In the genomic region with DNA sequence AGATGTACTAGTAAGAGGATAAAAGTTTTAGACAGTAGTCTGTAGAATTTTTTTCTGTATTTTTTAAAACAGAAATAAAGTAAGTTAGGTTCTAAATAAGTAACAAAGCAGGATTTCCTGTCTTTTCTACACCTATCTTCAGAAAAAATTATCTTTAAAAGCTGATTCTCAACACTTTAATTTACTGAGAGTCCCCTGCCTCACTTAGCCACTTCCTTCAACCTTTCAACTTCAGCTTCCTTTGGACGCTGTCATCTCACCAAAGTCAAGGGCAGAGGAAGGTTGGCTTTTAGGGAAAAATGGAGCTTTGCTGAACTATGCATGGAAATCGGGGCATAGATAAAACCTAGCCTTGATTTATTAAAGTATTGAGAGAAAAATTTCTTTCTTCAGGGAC, we compare ENCODE assay signal across 9 cellular contexts. TPM values are rescaled to one million over a fixed set of nuclear protein-coding genes. Genes with fewer than 3 reads are reported as not detected.
DNase-seq lines count a peak whose midpoint lies in the region; ATAC-seq and TF ChIP-seq lines count a peak whose summit lies in the region.
"Had no signal": no experiment of that assay in that cellular context is flagged by ENCODE, and none has a peak within 500 bp of the region (broad histone marks: within the 10 kb centered on the region; RNA-seq: fewer than 3 reads in every experiment).

No MANE protein-coding gene starts in this region.

- H3K27ac ChIP-seq in heart left ventricle (peak overlapping the region; percentile 19 to 83 (median 70)), left lung (peak overlapping the region; percentile 54 to 65), transverse colon (peak overlapping the region in 3 of 4 donors; percentile 28 to 59 (median 37))
- H3K27ac ChIP-seq: BLaER1 had no signal

- peaks cover 0 to 32% (median 13%) of the 10 kb centered on the region in 12 donors for H3K4me1 ChIP-seq in heart left ventricle
- peaks cover 0 to 12% of the 10 kb centered on the region in 2 donors for H3K4me1 ChIP-seq in left lung
- H3K4me1 ChIP-seq in transverse colon, result peaks cover 0 to 20% (median 0%) of the 10 kb centered on the region in 4 donors

- intact Hi-C loops in heart left ventricle (cut with DNase I) (loop anchor here in 3 of 10 donors (5.0 kb wide), 2 partner anchors 70 to 100 kb away; partner anchors contain the start of gene LIMA1 (in 1 of the 3)), left ventricle myocardium superior (cut with micrococcal nuclease) (no loop called here), left lung (cut with DNase I) (no loop called here), transverse colon (cut with DNase I; ENCODE audit: low total_unique reads) (no loop called here)

- peak overlapping the region; percentile 84 to 89 for H3K27ac Mint-ChIP-seq in activated naive CD4-positive, alpha-beta T cell treated with anti-CD3 and anti-CD28 coated beads, Interleukin-2, amount 50 U/mL, for 72 hours

- no peak for TF ChIP-seq CTCF in heart left ventricle (IDR thresholded peaks at IDR 0.05)
- TF ChIP-seq CTCF in left lung (IDR thresholded peaks at IDR 0.05), result no peak
- TF ChIP-seq CTCF in transverse colon (IDR thresholded peaks at IDR 0.05), result no peak

- H3K27me3 ChIP-seq in heart left ventricle (no peaks in the 10 kb centered on the region), left lung (no peaks in the 10 kb centered on the region), transverse colon (no peaks in the 10 kb centered on the region)
- H3K27me3 ChIP-seq: BLaER1 had no signal

- H3K9me3 ChIP-seq in heart left ventricle (no peaks in the 10 kb centered on the region), left lung (no peaks in the 10 kb centered on the region), transverse colon (no peaks in the 10 kb centered on the region)
- H3K9me3 ChIP-seq: BLaER1 had no signal

- no peaks in the 10 kb centered on the region for H3K9me3 Mint-ChIP-seq in activated naive CD4-positive, alpha-beta T cell treated with anti-CD3 and anti-CD28 coated beads, Interleukin-2, amount 50 U/mL, for 72 hours

- whole genome bisulfite sequencing in heart left ventricle, 4 donors, result 55 to 63% (median 55%) methylated on average over 2 of the region's 2 CpGs
- WGBS in transverse colon (ENCODE audit: low coverage in 1 of 2), 2 donors, result 83 to 93% methylated on average over 2 of the region's 2 CpGs

- in situ Hi-C loops in transverse colon (cut with MboI; ENCODE audit: low pct_ligation_motif_present in 1 of 4, low pct_unique_long_range_greater_than_20kb in 1 of 4, low sequenced_read_pairs in 3 of 4), result no loop called here

- TF ChIP-seq EP300 in transverse colon (IDR thresholded peaks at IDR 0.05; ENCODE audit: low read depth), result no peak

- DNase-seq in heart left ventricle (no peak), left ventricle myocardium superior (no peak), left lung (no peak), transverse colon (no peak), AG20443 (ENCODE audit: low spot score) (no peak)
- DNase-seq in activated naive CD4-positive, alpha-beta T cell treated with anti-CD3 and anti-CD28 coated beads, Interleukin-2, amount 50 U/mL, for 72 hours (ENCODE audit: low spot score in 2 of 2), result no peak

- H3K4me3 ChIP-seq in heart left ventricle, result peak overlapping the region in 1 of 12 donors; percentile 26
- no peak overlapping the region for H3K4me3 ChIP-seq in left lung
- no peak overlapping the region for H3K4me3 ChIP-seq in transverse colon
- H3K4me3 ChIP-seq: BLaER1 had no signal

- H3K36me3 Mint-ChIP-seq in activated naive CD4-positive, alpha-beta T cell treated with anti-CD3 and anti-CD28 coated beads, Interleukin-2, amount 50 U/mL, for 72 hours, result peaks cover 4 to 9% of the 10 kb centered on the region in 2 donors

- TF ChIP-seq POLR2A in heart left ventricle (IDR thresholded peaks at IDR 0.05) (no peak), transverse colon (IDR thresholded peaks at IDR 0.05) (no peak)

- H3K36me3 ChIP-seq in heart left ventricle (peaks cover 0 to 33% (median 4%) of the 10 kb centered on the region in 9 donors), left lung (peaks cover 0 to 4% of the 10 kb centered on the region in 2 donors), transverse colon (peaks cover 0 to 7% (median 0%) of the 10 kb centered on the region in 4 donors)
- H3K36me3 ChIP-seq: BLaER1 had no signal

- peak in 1 of 4 donors; percentile 34 for ATAC-seq in heart left ventricle
- no peak for ATAC-seq in left ventricle myocardium superior
- ATAC-seq in activated naive CD4-positive, alpha-beta T cell treated with anti-CD3 and anti-CD28 coated beads, Interleukin-2, amount 50 U/mL, for 72 hours, result no peak
- no peak for ATAC-seq in left lung
- ATAC-seq in GM19328 (IDR thresholded peaks at IDR 0.05; ENCODE audit: unreplicated experiment), result no peak
- no peak for ATAC-seq in GM19463 (IDR thresholded peaks at IDR 0.05; ENCODE audit: unreplicated experiment)

RNA-seq across cellular contexts. Expression of gene CERS5, which starts 44.9 kb away (rescaled TPM):
- total RNA-seq in heart left ventricle (10 to 100 TPM in 4 of 9 donors, 1 to 10 TPM in 5; 6.8 to 28.4 (median 9.3) TPM), left ventricle myocardium superior (9.4 TPM), left lung (10 to 100 TPM; 38.1 to 40.1 TPM), transverse colon (10 to 100 TPM; 17.5 to 32.5 (median 21.0) TPM)
- polyA plus RNA-seq in heart left ventricle, result 10 to 100 TPM; 12.6 to 21.6 TPM
- 10 to 100 TPM; 50.1 to 71.1 TPM for total RNA-seq in activated naive CD4-positive, alpha-beta T cell treated with anti-CD3 and anti-CD28 coated beads, Interleukin-2, amount 50 U/mL, for 72 hours
